8 cellular contexts compared by ENCODE assay signal in genomic region chr4:183505556-183506388, GRCh38. TPM values are rescaled to one million over a fixed set of nuclear protein-coding genes. Genes with fewer than 3 reads are reported as not detected.
A peak's percentile ranks its signal among the peaks of the same experiment; 100 is the strongest.
DNase-seq lines count a peak whose midpoint lies in the region; ATAC-seq and TF ChIP-seq lines count a peak whose summit lies in the region.

No MANE protein-coding gene starts in this region.

- ATAC-seq in GM21447 (IDR thresholded peaks at IDR 0.05; ENCODE audit: unreplicated experiment): peak; percentile 42
- peak; percentile 28 to 36 for ATAC-seq in activated T-cell treated with anti-CD3 and anti-CD28 coated beads, Interleukin-2, amount 50 U/mL, for 72 hours (replicated peaks in 1 of 2)

- TF ChIP-seq EP300 in esophagus muscularis mucosa (IDR thresholded peaks at IDR 0.05): no peak

- H3K4me1 ChIP-seq in HUES48 (ENCODE audit: control insufficient read depth, insufficient read depth, low read length) (peaks cover 11% of the 10 kb centered on the region; the same call in 1 of the 2 replicates), esophagus muscularis mucosa (peaks cover 8 to 47% (median 45%) of the 10 kb centered on the region in 4 donors), muscle layer of duodenum (ENCODE audit: control insufficient read depth in 1 of 2, insufficient read depth in 2 of 2, low read length in 2 of 2) (peaks cover 7 to 19% of the 10 kb centered on the region in 2 donors)

- H3K27me3 ChIP-seq in HUES48 (ENCODE audit: control insufficient read depth, insufficient read depth, low read length) (no peaks in the 10 kb centered on the region), esophagus muscularis mucosa (no peaks in the 10 kb centered on the region), muscle layer of duodenum (ENCODE audit: low read depth, low read length) (no peaks in the 10 kb centered on the region)

- H3K9me3 Mint-ChIP-seq in activated T-cell treated with anti-CD3 and anti-CD28 coated beads, Interleukin-2, amount 50 U/mL, for 72 hours: no peaks in the 10 kb centered on the region

- DNase-seq in DMS153 treated with DMSO at 0.1 percent for 48 hours (lab: John Stamatoyannopoulos, UW; ENCODE audit: unreplicated experiment) (peak; percentile 66), OCI-M2 (lab: John Stamatoyannopoulos, UW; ENCODE audit: unreplicated experiment) (peak; percentile 68), esophagus muscularis mucosa (ENCODE audit: extremely low spot score) (peak; percentile 96)
- peak; percentile 88 to 90 for DNase-seq in activated T-cell treated with anti-CD3 and anti-CD28 coated beads, Interleukin-2, amount 50 U/mL, for 72 hours
- peak; percentile 72 for DNase-seq in stimulated activated CD8-positive, alpha-beta memory T cell treated with anti-CD3 and anti-CD28 coated beads, Interleukin-7, amount 100 ng/mL, for 24 hours (ENCODE audit: low read depth)

- 1% methylated on average over 46 of the region's 83 CpGs for WGBS in esophagus muscularis mucosa

- H3K36me3 ChIP-seq in HUES48 (ENCODE audit: control insufficient read depth, insufficient read depth, low read length): peaks cover 9% of the 10 kb centered on the region
- peaks cover 5 to 6% (median 6%) of the 10 kb centered on the region in 4 donors for H3K36me3 ChIP-seq in esophagus muscularis mucosa
- peaks cover 7 to 10% of the 10 kb centered on the region in 2 donors for H3K36me3 ChIP-seq in muscle layer of duodenum (ENCODE audit: control insufficient read depth in 1 of 2, insufficient read depth in 2 of 2, low read length in 2 of 2)

- no peaks in the 10 kb centered on the region for H3K27me3 Mint-ChIP-seq in activated T-cell treated with anti-CD3 and anti-CD28 coated beads, Interleukin-2, amount 50 U/mL, for 72 hours (ENCODE audit: low read depth)

- H3K36me3 Mint-ChIP-seq in activated T-cell treated with anti-CD3 and anti-CD28 coated beads, Interleukin-2, amount 50 U/mL, for 72 hours (ENCODE audit: insufficient read depth in 2 of 2): peaks cover 5 to 10% of the 10 kb centered on the region in 2 donors

- H3K4me3 ChIP-seq in HUES48 (ENCODE audit: low read depth, low read length) (peak overlapping the region; percentile 96), esophagus muscularis mucosa (peak overlapping the region; percentile 75 to 100 (median 98)), muscle layer of duodenum (ENCODE audit: low read depth in 1 of 2, low read length in 2 of 2) (peak overlapping the region; percentile 93 to 99)

- peaks cover 34% of the 10 kb centered on the region for H3K4me1 Mint-ChIP-seq in activated T-cell treated with anti-CD3 and anti-CD28 coated beads, Interleukin-2, amount 50 U/mL, for 72 hours (ENCODE audit: low read depth)

- intact Hi-C loops in esophagus muscularis mucosa (cut with DNase I): loop anchor here (2.0 kb wide), 1 partner anchor 61 kb away; the partner anchor contains the start of gene CDKN2AIP

- H3K27ac ChIP-seq in HUES48 (ENCODE audit: low read depth, low read length) (peak overlapping the region; percentile 99), esophagus muscularis mucosa (replicated peaks in 1 of 4) (peak overlapping the region; percentile 96 to 99 (median 98)), muscle layer of duodenum (ENCODE audit: low read length) (peak overlapping the region; percentile 89)

- no peaks in the 10 kb centered on the region for H3K9me3 ChIP-seq in HUES48 (ENCODE audit: control insufficient read depth, insufficient read depth, low read length)
- H3K9me3 ChIP-seq in esophagus muscularis mucosa: no peaks in the 10 kb centered on the region
- H3K9me3 ChIP-seq in muscle layer of duodenum (ENCODE audit: control insufficient read depth in 1 of 2, low read length in 2 of 2): no peaks in the 10 kb centered on the region

- peak overlapping the region; percentile 90 to 98 for H3K4me3 Mint-ChIP-seq in activated T-cell treated with anti-CD3 and anti-CD28 coated beads, Interleukin-2, amount 50 U/mL, for 72 hours

- peak; percentile 47 for TF ChIP-seq POLR2A in esophagus muscularis mucosa (IDR thresholded peaks at IDR 0.05; ENCODE audit: low read depth)

- H3K27ac Mint-ChIP-seq in activated T-cell treated with anti-CD3 and anti-CD28 coated beads, Interleukin-2, amount 50 U/mL, for 72 hours: peak overlapping the region; percentile 93

- no peak for TF ChIP-seq CTCF in esophagus muscularis mucosa (IDR thresholded peaks at IDR 0.05)

- H3K9ac ChIP-seq in HUES48 (ENCODE audit: low read depth, low read length): peak overlapping the region; percentile 79

RNA-seq across cellular contexts. Expression of gene ING2, which starts 0.9 kb away (rescaled TPM):
- total RNA-seq in activated T-cell treated with anti-CD3 and anti-CD28 coated beads, Interleukin-2, amount 50 U/mL, for 72 hours: 10 to 100 TPM; 19.4 to 21.4 TPM
- 10 to 100 TPM; 26.2 to 42.8 (median 38.6) TPM for total RNA-seq in esophagus muscularis mucosa

Comparison
In these comparisons a context has a peak if more than half of its experiments do, and no peak if none do; other contexts are left out.
1. Peak in every context shown above with its lines: DNase-seq, ATAC-seq, H3K4me3 ChIP-seq and H3K27ac ChIP-seq.